In the genomic region with DNA sequence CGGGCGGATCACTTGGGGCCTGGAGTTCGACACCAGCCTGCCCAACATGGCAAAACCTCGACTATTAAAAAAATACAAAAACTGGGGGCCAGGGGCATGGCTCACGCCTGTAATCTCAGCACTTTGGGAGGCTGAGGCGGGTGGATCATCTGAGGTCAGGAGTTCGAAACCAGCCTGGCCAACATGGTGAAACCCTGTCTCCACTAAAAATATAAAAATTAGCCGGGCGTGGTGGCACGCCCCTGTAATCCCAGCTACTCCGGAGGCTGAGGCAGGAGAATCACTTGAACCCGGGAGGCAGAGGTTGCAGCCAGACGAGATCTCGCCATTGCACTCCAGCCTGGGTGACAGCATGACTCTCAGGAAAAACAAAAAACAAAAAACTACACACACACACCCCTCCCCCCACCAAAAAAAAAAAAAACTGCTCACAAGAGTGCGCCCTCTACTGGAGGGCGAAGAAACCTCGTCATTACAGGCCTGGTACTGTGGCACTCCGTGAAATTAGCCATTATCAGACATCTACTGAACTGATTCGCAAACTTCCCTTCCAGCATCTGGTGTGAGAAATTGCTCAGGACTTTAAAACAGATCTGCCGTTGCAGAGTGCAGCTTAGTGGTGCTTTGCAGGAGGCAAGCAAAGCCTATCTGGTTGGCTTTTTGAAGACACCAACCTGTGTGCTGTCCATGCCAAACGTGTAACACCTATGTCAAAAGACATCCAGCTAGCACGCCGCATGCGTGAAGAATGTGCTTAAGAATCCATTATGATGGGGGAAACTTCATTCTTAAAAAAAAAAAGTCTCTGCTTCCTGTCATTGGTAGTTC, we compare ENCODE assay signal across 8 cellular contexts.
A peak's percentile ranks its signal among the peaks of the same experiment; 100 is the strongest.
DNase-seq lines count a peak whose midpoint lies in the region; ATAC-seq lines count a peak whose summit lies in the region.

No MANE protein-coding gene starts in this region.

- DNase-seq in SIG-M5 treated with dmso at 0.1 percent for 504 hours (lab: John Stamatoyannopoulos, UW; ENCODE audit: unreplicated experiment) (peak; percentile 54), SIG-M5 (lab: John Stamatoyannopoulos, UW) (no peak), NCI-H128 (lab: John Stamatoyannopoulos, UW; ENCODE audit: unreplicated experiment) (peak; percentile 37), T-helper 9 cell (peak; percentile 43), astrocyte of the hippocampus (ENCODE audit: low read depth, low spot score) (peak; percentile 70), iPS-NIHi11 (ENCODE audit: low spot score) (peak; percentile 23)
- DNase-seq in stimulated activated CD4-positive, alpha-beta T cell treated with anti-CD3 and anti-CD28 coated beads, Interleukin-1b, Interleukin-23, amount 100 ng/mL, for 4 hours (ENCODE audit: low read depth in 2 of 2): peak; percentile 31 to 32

- ATAC-seq in GM21737 (IDR thresholded peaks at IDR 0.05; ENCODE audit: unreplicated experiment): no peak
